Comparison of ENCODE assay signal across 8 cellular contexts in genomic region chr11:46121724-46122477, GRCh38. TPM values are rescaled to one million over a fixed set of nuclear protein-coding genes. Genes with fewer than 3 reads are reported as not detected.
DNase-seq lines count a peak whose midpoint lies in the region; ATAC-seq and TF ChIP-seq lines count a peak whose summit lies in the region.

No MANE protein-coding gene starts in this region.

- H3K27me3 ChIP-seq in ACC112 (ENCODE audit: insufficient read depth, low read length), result no peaks in the 10 kb centered on the region

- peak overlapping the region; percentile 79 for H3K4me3 ChIP-seq in ACC112 (ENCODE audit: low read depth, low read length)
- H3K4me3 ChIP-seq in cardiac fibroblast (replicated peaks in 1 of 2; ENCODE audit: low read depth in 2 of 2, low read length in 2 of 2), result peak overlapping the region; percentile 67 to 68

- peak; percentile 34 for ATAC-seq in GM18868 (IDR thresholded peaks at IDR 0.05; ENCODE audit: unreplicated experiment)
- ATAC-seq in HG03097 (IDR thresholded peaks at IDR 0.05; ENCODE audit: low FRiP score, unreplicated experiment), result peak; percentile 36
- peak; percentile 13 for ATAC-seq in WTC11

- peak overlapping the region; percentile 51 for H2AFZ ChIP-seq in ACC112 (ENCODE audit: low read length, unreplicated experiment)

- peak; percentile 88 for DNase-seq in NCI-H2196 (lab: John Stamatoyannopoulos, UW; ENCODE audit: unreplicated experiment)
- peak; percentile 70 for DNase-seq in WTC11 (ENCODE audit: low spot score)
- DNase-seq in cardiac fibroblast (ENCODE audit: low read depth in 2 of 2), result peak; percentile 96 to 97
- peak; percentile 85 for DNase-seq in islet precursor cell
- peak; percentile 63 for DNase-seq in stimulated activated CD4-positive, alpha-beta T cell treated with anti-CD3 and anti-CD28 coated beads, Interleukin-12 subunit alpha, Interleukin-12 subunit beta, amount 100 ng/mL, for 4 hours

- H3K4me1 Mint-ChIP-seq in WTC11, result peaks cover 29% of the 10 kb centered on the region

- H3K27ac ChIP-seq in ACC112 (ENCODE audit: low read depth, low read length), result peak overlapping the region; percentile 21; the same call in 1 of the 2 replicates

- H3K4me3 Mint-ChIP-seq in WTC11, result peak overlapping the region; percentile 88

- H3K4me1 ChIP-seq in ACC112 (ENCODE audit: control insufficient read depth, insufficient read depth, low read length, unreplicated experiment), result peaks cover 26% of the 10 kb centered on the region

- no peaks in the 10 kb centered on the region for H3K27me3 Mint-ChIP-seq in WTC11 (ENCODE audit: low read depth)

- POLR2A ChIA-PET in WTC11 (lab: Charles Lee), result interaction anchor here (1.0 to 1.2 kb wide), 2 partner anchors 117 to 121 kb away, joined by 3 read pairs; no protein-coding TSS in a partner anchor

- H3K27ac Mint-ChIP-seq in WTC11, result peak overlapping the region; percentile 93

- no peaks in the 10 kb centered on the region for H3K36me3 ChIP-seq in ACC112 (ENCODE audit: insufficient read depth, low read length)

- no peaks in the 10 kb centered on the region for H3K9me3 Mint-ChIP-seq in WTC11

- H3K36me3 Mint-ChIP-seq in WTC11, result no peaks in the 10 kb centered on the region

- TF ChIP-seq CTCF in WTC11 (IDR thresholded peaks at IDR 0.05) (no peak), cardiac fibroblast (IDR thresholded peaks at IDR 0.05; ENCODE audit: low read depth, low read length) (no peak)

- CTCF ChIA-PET in WTC11 (lab: Charles Lee), result interaction anchor here (1.1 to 2.1 kb wide), 2 partner anchors 117 to 270 kb away, joined by 4 to 7 read pairs; no protein-coding TSS in a partner anchor

- peaks cover 29% of the 10 kb centered on the region for H3K79me2 ChIP-seq in ACC112 (ENCODE audit: control insufficient read depth, insufficient read depth, low read length, unreplicated experiment)

TF ChIP-seq in WTC11, 78 proteins besides CTCF, POLR2A, EP300 and RAD21:
- TF ChIP-seq, protein P1, sequence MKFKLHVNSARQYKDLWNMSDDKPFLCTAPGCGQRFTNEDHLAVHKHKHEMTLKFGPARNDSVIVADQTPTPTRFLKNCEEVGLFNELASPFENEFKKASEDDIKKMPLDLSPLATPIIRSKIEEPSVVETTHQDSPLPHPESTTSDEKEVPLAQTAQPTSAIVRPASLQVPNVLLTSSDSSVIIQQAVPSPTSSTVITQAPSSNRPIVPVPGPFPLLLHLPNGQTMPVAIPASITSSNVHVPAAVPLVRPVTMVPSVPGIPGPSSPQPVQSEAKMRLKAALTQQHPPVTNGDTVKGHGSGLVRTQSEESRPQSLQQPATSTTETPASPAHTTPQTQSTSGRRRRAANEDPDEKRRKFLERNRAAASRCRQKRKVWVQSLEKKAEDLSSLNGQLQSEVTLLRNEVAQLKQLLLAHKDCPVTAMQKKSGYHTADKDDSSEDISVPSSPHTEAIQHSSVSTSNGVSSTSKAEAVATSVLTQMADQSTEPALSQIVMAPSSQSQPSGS (CRISPR knock-in tag; IDR thresholded peaks at IDR 0.05; ENCODE audit: borderline replicate concordance, low read depth), result no peak
- peak; percentile 55 for TF ChIP-seq FOXK1 (CRISPR knock-in tag; IDR thresholded peaks at IDR 0.05)
- no peak for TF ChIP-seq NFE2L1 (CRISPR knock-in tag; IDR thresholded peaks at IDR 0.05)
- TF ChIP-seq ZNF232 (CRISPR knock-in tag; IDR thresholded peaks at IDR 0.05), result 0 out of 2 replicates have a peak, but pooled peaks have one; percentile 43
- TF ChIP-seq, protein P2, sequence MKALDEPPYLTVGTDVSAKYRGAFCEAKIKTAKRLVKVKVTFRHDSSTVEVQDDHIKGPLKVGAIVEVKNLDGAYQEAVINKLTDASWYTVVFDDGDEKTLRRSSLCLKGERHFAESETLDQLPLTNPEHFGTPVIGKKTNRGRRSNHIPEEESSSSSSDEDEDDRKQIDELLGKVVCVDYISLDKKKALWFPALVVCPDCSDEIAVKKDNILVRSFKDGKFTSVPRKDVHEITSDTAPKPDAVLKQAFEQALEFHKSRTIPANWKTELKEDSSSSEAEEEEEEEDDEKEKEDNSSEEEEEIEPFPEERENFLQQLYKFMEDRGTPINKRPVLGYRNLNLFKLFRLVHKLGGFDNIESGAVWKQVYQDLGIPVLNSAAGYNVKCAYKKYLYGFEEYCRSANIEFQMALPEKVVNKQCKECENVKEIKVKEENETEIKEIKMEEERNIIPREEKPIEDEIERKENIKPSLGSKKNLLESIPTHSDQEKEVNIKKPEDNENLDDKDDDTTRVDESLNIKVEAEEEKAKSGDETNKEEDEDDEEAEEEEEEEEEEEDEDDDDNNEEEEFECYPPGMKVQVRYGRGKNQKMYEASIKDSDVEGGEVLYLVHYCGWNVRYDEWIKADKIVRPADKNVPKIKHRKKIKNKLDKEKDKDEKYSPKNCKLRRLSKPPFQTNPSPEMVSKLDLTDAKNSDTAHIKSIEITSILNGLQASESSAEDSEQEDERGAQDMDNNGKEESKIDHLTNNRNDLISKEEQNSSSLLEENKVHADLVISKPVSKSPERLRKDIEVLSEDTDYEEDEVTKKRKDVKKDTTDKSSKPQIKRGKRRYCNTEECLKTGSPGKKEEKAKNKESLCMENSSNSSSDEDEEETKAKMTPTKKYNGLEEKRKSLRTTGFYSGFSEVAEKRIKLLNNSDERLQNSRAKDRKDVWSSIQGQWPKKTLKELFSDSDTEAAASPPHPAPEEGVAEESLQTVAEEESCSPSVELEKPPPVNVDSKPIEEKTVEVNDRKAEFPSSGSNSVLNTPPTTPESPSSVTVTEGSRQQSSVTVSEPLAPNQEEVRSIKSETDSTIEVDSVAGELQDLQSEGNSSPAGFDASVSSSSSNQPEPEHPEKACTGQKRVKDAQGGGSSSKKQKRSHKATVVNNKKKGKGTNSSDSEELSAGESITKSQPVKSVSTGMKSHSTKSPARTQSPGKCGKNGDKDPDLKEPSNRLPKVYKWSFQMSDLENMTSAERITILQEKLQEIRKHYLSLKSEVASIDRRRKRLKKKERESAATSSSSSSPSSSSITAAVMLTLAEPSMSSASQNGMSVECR (CRISPR knock-in tag; IDR thresholded peaks at IDR 0.05; ENCODE audit: borderline replicate concordance), result peak; percentile 33; the same call in 1 of the 2 replicates
- peak; percentile 44 for TF ChIP-seq SP1 (CRISPR knock-in tag; conservative IDR thresholded peaks at IDR 0.05)
- peak; percentile 61; the same call in 1 of the 2 replicates for TF ChIP-seq FOXP1 (CRISPR knock-in tag; IDR thresholded peaks at IDR 0.05; ENCODE audit: borderline replicate concordance)

RNA-seq across cellular contexts. Expression of gene PHF21A, which starts 0.6 kb away (rescaled TPM):
- 29.4 to 36.6 TPM (median 33.1 TPM) in 3 replicates for total RNA-seq in WTC11 (2021)

Comparison
In these comparisons a context has a peak if more than half of its experiments do, and no peak if none do; other contexts are left out.
1. Peak in every context shown above with its lines: DNase-seq, ATAC-seq, H3K4me3 ChIP-seq and H3K27ac ChIP-seq.